20 cellular contexts compared by ENCODE assay signal in genomic region chr6:115444079-115444478, GRCh38.
"Had no signal": no experiment of that assay in that cellular context is flagged by ENCODE, and none has a peak within 500 bp of the region (broad histone marks: within the 10 kb centered on the region; RNA-seq: fewer than 3 reads in every experiment).

No MANE protein-coding gene starts in this region.

- H3K9me3 ChIP-seq: MG63 had no signal

- H3K27ac ChIP-seq: RWPE1 had no signal

- DNase-seq: IMR-90; Karpas-422; KG1; MG63; NCI-H1092 treated with DMSO at 0.1 percent for 48 hours; NCI-H1436; NCI-H187; NCI-H2029 treated with DMSO at 0.1 percent for 48 hours; NCI-H226; NCI-H446; NCI-H510A; NCI-H524 treated with DMSO at 0.1 percent for 48 hours; NCI-H69; NCI-H774; NK-92 treated with Interleukin-12 subunit alpha and Interleukin-12 subunit beta, amount 100 ng/mL, for 24 hours; PC-3; SHP77 had no signal

- H3K4me3 ChIP-seq: MG63 had no signal

- H3K27me3 ChIP-seq: MG63 had no signal

- H3K36me3 ChIP-seq: MG63 had no signal

- ATAC-seq: HepG2, Panc1, PC-3 had no signal
